In genomic region chr11:65185166-65185565, GRCh38 we compare ENCODE assay signal across 1 cellular context.
TF ChIP-seq lines count a peak whose summit lies in the region.

No MANE protein-coding gene starts in this region.

TF ChIP-seq in GM12878, 131 proteins besides CTCF, POLR2A, EP300 and RAD21:
- TF ChIP-seq TCF3 (IDR thresholded peaks at IDR 0.05; ENCODE audit: borderline replicate concordance, insufficient read depth, low read depth, low read length): no peak
- no peak for TF ChIP-seq ATF2 (IDR thresholded peaks at IDR 0.05; ENCODE audit: low read length)
- TF ChIP-seq, protein P1, sequence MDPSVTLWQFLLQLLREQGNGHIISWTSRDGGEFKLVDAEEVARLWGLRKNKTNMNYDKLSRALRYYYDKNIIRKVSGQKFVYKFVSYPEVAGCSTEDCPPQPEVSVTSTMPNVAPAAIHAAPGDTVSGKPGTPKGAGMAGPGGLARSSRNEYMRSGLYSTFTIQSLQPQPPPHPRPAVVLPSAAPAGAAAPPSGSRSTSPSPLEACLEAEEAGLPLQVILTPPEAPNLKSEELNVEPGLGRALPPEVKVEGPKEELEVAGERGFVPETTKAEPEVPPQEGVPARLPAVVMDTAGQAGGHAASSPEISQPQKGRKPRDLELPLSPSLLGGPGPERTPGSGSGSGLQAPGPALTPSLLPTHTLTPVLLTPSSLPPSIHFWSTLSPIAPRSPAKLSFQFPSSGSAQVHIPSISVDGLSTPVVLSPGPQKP (IDR thresholded peaks at IDR 0.05; ENCODE audit: low read depth, low read length): no peak
- TF ChIP-seq, protein P2, sequence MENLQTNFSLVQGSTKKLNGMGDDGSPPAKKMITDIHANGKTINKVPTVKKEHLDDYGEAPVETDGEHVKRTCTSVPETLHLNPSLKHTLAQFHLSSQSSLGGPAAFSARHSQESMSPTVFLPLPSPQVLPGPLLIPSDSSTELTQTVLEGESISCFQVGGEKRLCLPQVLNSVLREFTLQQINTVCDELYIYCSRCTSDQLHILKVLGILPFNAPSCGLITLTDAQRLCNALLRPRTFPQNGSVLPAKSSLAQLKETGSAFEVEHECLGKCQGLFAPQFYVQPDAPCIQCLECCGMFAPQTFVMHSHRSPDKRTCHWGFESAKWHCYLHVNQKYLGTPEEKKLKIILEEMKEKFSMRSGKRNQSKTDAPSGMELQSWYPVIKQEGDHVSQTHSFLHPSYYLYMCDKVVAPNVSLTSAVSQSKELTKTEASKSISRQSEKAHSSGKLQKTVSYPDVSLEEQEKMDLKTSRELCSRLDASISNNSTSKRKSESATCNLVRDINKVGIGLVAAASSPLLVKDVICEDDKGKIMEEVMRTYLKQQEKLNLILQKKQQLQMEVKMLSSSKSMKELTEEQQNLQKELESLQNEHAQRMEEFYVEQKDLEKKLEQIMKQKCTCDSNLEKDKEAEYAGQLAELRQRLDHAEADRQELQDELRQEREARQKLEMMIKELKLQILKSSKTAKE (IDR thresholded peaks at IDR 0.05; ENCODE audit: low read depth, poor library complexity, severe bottlenecking): no peak
- TF ChIP-seq SMAD1 (IDR thresholded peaks at IDR 0.05; ENCODE audit: low read depth, partially characterized antibody): no peak
- TF ChIP-seq ZNF217 (IDR thresholded peaks at IDR 0.05): no peak
- TF ChIP-seq NFIC (IDR thresholded peaks at IDR 0.05; ENCODE audit: low read depth, low read length): no peak
- no peak for TF ChIP-seq IRF3 (IDR thresholded peaks at IDR 0.05)
- no peak for TF ChIP-seq ZBTB4 (CRISPR knock-in tag; IDR thresholded peaks at IDR 0.05)
- TF ChIP-seq ZNF24 (IDR thresholded peaks at IDR 0.05): no peak
- TF ChIP-seq, protein P3, sequence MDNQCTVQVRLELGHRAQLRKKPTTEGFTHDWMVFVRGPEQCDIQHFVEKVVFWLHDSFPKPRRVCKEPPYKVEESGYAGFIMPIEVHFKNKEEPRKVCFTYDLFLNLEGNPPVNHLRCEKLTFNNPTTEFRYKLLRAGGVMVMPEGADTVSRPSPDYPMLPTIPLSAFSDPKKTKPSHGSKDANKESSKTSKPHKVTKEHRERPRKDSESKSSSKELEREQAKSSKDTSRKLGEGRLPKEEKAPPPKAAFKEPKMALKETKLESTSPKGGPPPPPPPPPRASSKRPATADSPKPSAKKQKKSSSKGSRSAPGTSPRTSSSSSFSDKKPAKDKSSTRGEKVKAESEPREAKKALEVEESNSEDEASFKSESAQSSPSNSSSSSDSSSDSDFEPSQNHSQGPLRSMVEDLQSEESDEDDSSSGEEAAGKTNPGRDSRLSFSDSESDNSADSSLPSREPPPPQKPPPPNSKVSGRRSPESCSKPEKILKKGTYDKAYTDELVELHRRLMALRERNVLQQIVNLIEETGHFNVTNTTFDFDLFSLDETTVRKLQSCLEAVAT (IDR thresholded peaks at IDR 0.05): no peak
